9 cellular contexts compared by ENCODE assay signal in the genomic region with DNA sequence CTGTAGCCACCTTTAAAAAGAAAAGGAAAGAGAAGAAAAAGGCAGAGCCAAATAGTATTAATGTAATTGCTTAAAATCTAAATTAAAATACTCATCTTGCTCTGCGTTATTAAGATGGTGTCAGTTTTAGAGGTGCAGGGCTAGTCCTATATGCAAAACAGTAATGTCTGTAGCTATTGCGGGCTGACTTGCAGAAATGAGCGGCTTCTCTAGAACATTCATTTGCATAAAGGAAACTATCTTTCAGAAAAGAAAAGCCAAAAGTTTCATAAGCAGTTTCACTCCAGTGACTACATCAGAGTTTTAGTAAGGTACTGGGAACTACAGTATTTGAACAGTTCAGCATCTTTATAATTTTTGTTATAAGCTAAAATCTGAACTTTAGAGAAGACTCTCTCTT. TPM values are rescaled to one million over a fixed set of nuclear protein-coding genes. Genes with fewer than 3 reads are reported as not detected.
DNase-seq lines count a peak whose midpoint lies in the region; ATAC-seq and TF ChIP-seq lines count a peak whose summit lies in the region.
"Had no signal": no experiment of that assay in that cellular context is flagged by ENCODE, and none has a peak within 500 bp of the region (broad histone marks: within the 10 kb centered on the region; RNA-seq: fewer than 3 reads in every experiment).

No MANE protein-coding gene starts in this region.

- H3K9me3 Mint-ChIP-seq in effector memory CD8-positive, alpha-beta T cell, result no peaks in the 10 kb centered on the region
- H3K9me3 Mint-ChIP-seq: naive thymus-derived CD8-positive, alpha-beta T cell had no signal

- H3K4me1 ChIP-seq in upper lobe of right lung, result peaks cover 23% of the 10 kb centered on the region

- no peaks in the 10 kb centered on the region for H3K27me3 Mint-ChIP-seq in effector memory CD8-positive, alpha-beta T cell

- ATAC-seq in GM18517 (IDR thresholded peaks at IDR 0.05; ENCODE audit: unreplicated experiment), result peak; percentile 98
- ATAC-seq in GM21360 (IDR thresholded peaks at IDR 0.05; ENCODE audit: unreplicated experiment), result peak; percentile 92
- ATAC-seq in HG03175 (IDR thresholded peaks at IDR 0.05; ENCODE audit: unreplicated experiment), result peak; percentile 99
- peak; percentile 16 for ATAC-seq in effector memory CD8-positive, alpha-beta T cell (replicated peaks)
- ATAC-seq in upper lobe of right lung, result no peak
- no peak for ATAC-seq in Right ventricle myocardium superior (ENCODE audit: poor library complexity)

- H3K27me3 ChIP-seq in upper lobe of right lung, result no peaks in the 10 kb centered on the region

- no peak for TF ChIP-seq CTCF in upper lobe of right lung (IDR thresholded peaks at IDR 0.05)

- H3K4me1 Mint-ChIP-seq in effector memory CD8-positive, alpha-beta T cell (ENCODE audit: low read depth in 2 of 2), result no peaks in the 10 kb centered on the region

- no peak overlapping the region for H3K4me3 ChIP-seq in upper lobe of right lung

- H3K9me3 ChIP-seq in upper lobe of right lung, result no peaks in the 10 kb centered on the region

- intact Hi-C loops in upper lobe of right lung (cut with DNase I) (no loop called here), Right ventricle myocardium superior (cut with DNase I) (no loop called here)

- no peak overlapping the region for H3K27ac ChIP-seq in upper lobe of right lung

- H3K36me3 ChIP-seq in upper lobe of right lung, result no peaks in the 10 kb centered on the region

- no peaks in the 10 kb centered on the region for H3K36me3 Mint-ChIP-seq in effector memory CD8-positive, alpha-beta T cell (ENCODE audit: insufficient read depth)
- H3K36me3 Mint-ChIP-seq: naive thymus-derived CD8-positive, alpha-beta T cell had no signal

- peak overlapping the region in 1 of 2 donors; percentile 58 for H3K4me3 Mint-ChIP-seq in effector memory CD8-positive, alpha-beta T cell
- H3K4me3 Mint-ChIP-seq: naive thymus-derived CD8-positive, alpha-beta T cell had no signal

- peak overlapping the region in 1 of 2 donors; percentile 87 for H3K27ac Mint-ChIP-seq in effector memory CD8-positive, alpha-beta T cell

- DNase-seq in effector memory CD8-positive, alpha-beta T cell, result peak in 1 of 3 experiments; percentile 7
- DNase-seq in upper lobe of right lung (no peak), DMS153 (lab: John Stamatoyannopoulos, UW) (no peak), Right ventricle myocardium superior (no peak)
- DNase-seq: NCI-H2171 treated with DMSO at 0.1 percent for 48 hours had no signal

RNA-seq across cellular contexts. Expression of gene SMAD1, which starts 6.0 kb away (rescaled TPM):
- total RNA-seq in upper lobe of right lung, result 23.9 TPM
- total RNA-seq in Right ventricle myocardium superior, result 8.9 TPM
- total RNA-seq: naive thymus-derived CD8-positive, alpha-beta T cell had no signal

Comparison
In these comparisons a context has a peak if more than half of its experiments do, and no peak if none do; other contexts are left out.
1. ATAC-seq: peak in GM18517 (single experiment), GM21360 (single experiment), HG03175 (single experiment) and effector memory CD8-positive, alpha-beta T cell (single experiment); none in upper lobe of right lung (single experiment) and Right ventricle myocardium superior (single experiment).